Comparison of ENCODE assay signal across 16 cellular contexts in genomic region chr6:166318649-166319600, GRCh38. TPM values are rescaled to one million over a fixed set of nuclear protein-coding genes. Genes with fewer than 3 reads are reported as not detected.
DNase-seq lines count a peak whose midpoint lies in the region; ATAC-seq and TF ChIP-seq lines count a peak whose summit lies in the region.
"Had no signal": no experiment of that assay in that cellular context is flagged by ENCODE, and none has a peak within 500 bp of the region (broad histone marks: within the 10 kb centered on the region; RNA-seq: fewer than 3 reads in every experiment).

No MANE protein-coding gene starts in this region.

- in situ Hi-C loops in KBM-7 (cut with MboI; ENCODE audit: low pct_unique_long_range_greater_than_20kb, low sequenced_read_pairs), result no loop called here

- no peaks in the 10 kb centered on the region for H3K4me1 ChIP-seq in RWPE2 (ENCODE audit: insufficient read depth, poor library complexity, severe bottlenecking)
- H3K4me1 ChIP-seq: colonic mucosa had no signal

- peak; percentile 64 for DNase-seq in Right ventricle myocardium superior
- DNase-seq in cardiac septum (ENCODE audit: low spot score), result no peak
- no peak for DNase-seq in RWPE2 (ENCODE audit: low spot score)
- DNase-seq in left cardiac atrium, result no peak
- peak; percentile 47 for DNase-seq in type B pancreatic cell (ENCODE audit: extremely low spot score, unreplicated experiment)
- no peak for DNase-seq in mesenteric fat pad (ENCODE audit: low spot score)
- no peak for DNase-seq in KBM-7
- DNase-seq: colonic mucosa, HFFc6, KG1, NCI-H2081 treated with DMSO at 0.1 percent for 48 hours, retina, stomach, T-helper 9 cell had no signal

- H3K4me3 Mint-ChIP-seq in type B pancreatic cell, result no peak overlapping the region
- H3K4me3 Mint-ChIP-seq: HFFc6 had no signal

- no peak overlapping the region for H3K27ac ChIP-seq in RWPE2 (ENCODE audit: poor library complexity, severe bottlenecking)
- H3K27ac ChIP-seq: colonic mucosa, stomach had no signal

- peaks cover 6% of the 10 kb centered on the region for H3K4me1 Mint-ChIP-seq in type B pancreatic cell (ENCODE audit: unreplicated experiment)

- no peaks in the 10 kb centered on the region for H3K27me3 Mint-ChIP-seq in type B pancreatic cell

- no peak overlapping the region for H3K27ac Mint-ChIP-seq in type B pancreatic cell
- H3K27ac Mint-ChIP-seq: HFFc6 had no signal

- H3K36me3 Mint-ChIP-seq in type B pancreatic cell, result peaks cover 10% of the 10 kb centered on the region

- peaks cover 34% of the 10 kb centered on the region for H3K36me3 ChIP-seq in RWPE2 (ENCODE audit: low read depth)
- H3K36me3 ChIP-seq: colonic mucosa had no signal

- no peaks in the 10 kb centered on the region for H3K9me3 ChIP-seq in RWPE2 (ENCODE audit: severe bottlenecking)
- H3K9me3 ChIP-seq: colonic mucosa, stomach had no signal

- TF ChIP-seq CTCF in RWPE2 (IDR thresholded peaks at IDR 0.05; ENCODE audit: poor library complexity, severe bottlenecking), result no peak
- TF ChIP-seq CTCF in type B pancreatic cell (conservative IDR thresholded peaks at IDR 0.05), result no peak

- no peak overlapping the region for H3K4me3 ChIP-seq in RWPE2 (ENCODE audit: severe bottlenecking)
- H3K4me3 ChIP-seq: colonic mucosa, stomach had no signal

- no peaks in the 10 kb centered on the region for H3K27me3 ChIP-seq in RWPE2 (ENCODE audit: insufficient read depth, poor library complexity, severe bottlenecking)
- H3K27me3 ChIP-seq: colonic mucosa, stomach had no signal

- intact Hi-C loops in Right ventricle myocardium superior (cut with DNase I), result no loop called here
- intact Hi-C loops in cardiac septum (cut with DNase I), result loop anchor here (5.0 kb wide), 1 partner anchor 63 kb away; the partner anchor contains the start of gene MPC1
- intact Hi-C loops in left cardiac atrium (cut with DNase I), result no loop called here

- ATAC-seq in Right ventricle myocardium superior (ENCODE audit: poor library complexity), result peak; percentile 95
- ATAC-seq in RWPE2 (ENCODE audit: low read depth), result peak; percentile 40; the same call in 2 of the 3 replicates
- ATAC-seq in left cardiac atrium, result peak; percentile 94 to 95
- ATAC-seq in HG02642 (IDR thresholded peaks at IDR 0.05; ENCODE audit: poor library complexity, unreplicated experiment), result no peak

- H3K9me3 Mint-ChIP-seq in type B pancreatic cell, result no peaks in the 10 kb centered on the region
- H3K9me3 Mint-ChIP-seq: HFFc6 had no signal

RNA-seq across cellular contexts. Expression of gene PRR18, which starts 10.7 kb away (rescaled TPM):
- total RNA-seq in Right ventricle myocardium superior, result not detected
- 0.13 TPM for total RNA-seq in cardiac septum
- total RNA-seq in left cardiac atrium, result under 1 TPM; 0.26 to 0.65 TPM
- 0.80 and 1.5 TPM in 2 replicates for total RNA-seq in type B pancreatic cell (ENCODE audit: low replicate concordance)
- 1.0 TPM for total RNA-seq in mesenteric fat pad
- total RNA-seq: colonic mucosa, fibroblast of lung, HFFc6 had no signal

RNA-seq across cellular contexts. Expression of gene SFT2D1, which starts 23.4 kb away (rescaled TPM):
- total RNA-seq in Right ventricle myocardium superior, result 20.5 TPM
- 25.1 TPM for total RNA-seq in cardiac septum
- total RNA-seq in left cardiac atrium, result 10 to 100 TPM; 26.3 to 28.0 TPM
- 29.5 and 36.0 TPM in 2 replicates for total RNA-seq in type B pancreatic cell (ENCODE audit: low replicate concordance)
- 47.7 TPM for total RNA-seq in mesenteric fat pad

Comparison
In these comparisons a context has a peak if more than half of its experiments do, and no peak if none do; other contexts are left out.
1. DNase-seq: peak in Right ventricle myocardium superior (single experiment) and type B pancreatic cell (single experiment); none in cardiac septum (single experiment), RWPE2 (single experiment), left cardiac atrium (single experiment), mesenteric fat pad (single experiment) and KBM-7 (single experiment).